In the genomic region with DNA sequence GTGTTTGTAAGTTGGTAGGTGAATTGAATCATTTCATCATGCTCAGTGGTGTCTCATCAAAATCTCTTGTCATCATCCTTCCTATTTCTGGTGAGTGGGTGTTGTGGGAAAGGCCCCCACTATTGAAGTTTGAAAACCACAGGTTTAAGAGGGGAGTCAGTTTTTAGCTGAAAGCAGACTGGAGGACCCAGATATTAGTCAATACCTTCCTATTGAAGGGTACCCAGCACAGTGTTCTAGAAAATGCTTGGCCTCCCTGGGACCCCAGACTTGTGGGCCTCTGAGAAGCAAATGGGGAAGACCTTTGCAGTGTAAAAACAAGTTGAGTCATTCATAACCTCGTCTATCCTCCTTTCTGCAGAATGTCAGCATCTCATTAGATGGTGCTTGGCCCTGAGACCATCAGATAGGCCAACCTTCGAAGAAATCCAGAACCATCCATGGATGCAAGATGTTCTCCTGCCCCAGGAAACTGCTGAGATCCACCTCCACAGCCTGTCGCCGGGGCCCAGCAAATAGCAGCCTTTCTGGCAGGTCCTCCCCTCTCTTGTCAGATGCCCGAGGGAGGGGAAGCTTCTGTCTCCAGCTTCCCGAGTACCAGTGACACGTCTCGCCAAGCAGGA, we compare ENCODE assay signal across 9 cellular contexts. TPM values are rescaled to one million over a fixed set of nuclear protein-coding genes. Genes with fewer than 3 reads are reported as not detected.
DNase-seq lines count a peak whose midpoint lies in the region; ATAC-seq and TF ChIP-seq lines count a peak whose summit lies in the region.
"Had no signal": no experiment of that assay in that cellular context is flagged by ENCODE, and none has a peak within 500 bp of the region (broad histone marks: within the 10 kb centered on the region; RNA-seq: fewer than 3 reads in every experiment).

No MANE protein-coding gene starts in this region.

- peak overlapping the region; percentile 92 to 100 (median 94) for H3K4me3 Mint-ChIP-seq in naive thymus-derived CD4-positive, alpha-beta T cell

- no peak for TF ChIP-seq CTCF in upper lobe of right lung (IDR thresholded peaks at IDR 0.05)

- H3K9me3 ChIP-seq in naive thymus-derived CD4-positive, alpha-beta T cell (ENCODE audit: control insufficient read depth in 2 of 3, low read length in 3 of 3): no peaks in the 10 kb centered on the region
- no peaks in the 10 kb centered on the region for H3K9me3 ChIP-seq in upper lobe of right lung

- POLR2A ChIA-PET in naive thymus-derived CD4-positive, alpha-beta T cell (lab: Charles Lee): interaction anchor here (0.6 to 10.5 kb wide), 11 partner anchors 9 to 1465 kb away, joined by 3 to 276 read pairs (median 40); a partner anchor contains a TSS

- ATAC-seq in naive thymus-derived CD4-positive, alpha-beta T cell: no peak
- no peak for ATAC-seq in upper lobe of right lung
- no peak for ATAC-seq in HG02852 (IDR thresholded peaks at IDR 0.05; ENCODE audit: unreplicated experiment)
- no peak for ATAC-seq in GM18870 (IDR thresholded peaks at IDR 0.05; ENCODE audit: unreplicated experiment)

- peaks cover 0 to 4% (median 0%) of the 10 kb centered on the region in 11 donors for H3K9me3 Mint-ChIP-seq in naive thymus-derived CD4-positive, alpha-beta T cell

- CTCF ChIA-PET in naive thymus-derived CD4-positive, alpha-beta T cell (lab: Charles Lee): interaction anchor here (0.6 to 15.1 kb wide), 13 partner anchors 7 to 149 kb away, joined by 3 to 443 read pairs (median 6); no protein-coding TSS in a partner anchor

- H3K4me1 Mint-ChIP-seq in naive thymus-derived CD4-positive, alpha-beta T cell: peaks cover 50 to 65% (median 64%) of the 10 kb centered on the region in 7 donors

- peaks cover 32 to 48% (median 36%) of the 10 kb centered on the region in 3 experiments for H3K36me3 ChIP-seq in naive thymus-derived CD4-positive, alpha-beta T cell (ENCODE audit: control insufficient read depth in 2 of 3, insufficient read depth in 3 of 3, low read length in 3 of 3)
- H3K36me3 ChIP-seq in upper lobe of right lung: peaks cover 34% of the 10 kb centered on the region

- peaks cover 41 to 50% of the 10 kb centered on the region in 2 donors for H3K4me1 ChIP-seq in naive thymus-derived CD4-positive, alpha-beta T cell (ENCODE audit: control insufficient read depth in 2 of 2, insufficient read depth in 2 of 2, low read length in 2 of 2)
- H3K4me1 ChIP-seq in upper lobe of right lung: peaks cover 24% of the 10 kb centered on the region

- H3K27me3 Mint-ChIP-seq in naive thymus-derived CD4-positive, alpha-beta T cell: no peaks in the 10 kb centered on the region

- peak overlapping the region; percentile 71 for H3K4me3 ChIP-seq in naive thymus-derived CD4-positive, alpha-beta T cell (ENCODE audit: low read length)
- H3K4me3 ChIP-seq in upper lobe of right lung: peak overlapping the region; percentile 69

- H3K27ac ChIP-seq in naive thymus-derived CD4-positive, alpha-beta T cell (ENCODE audit: low read depth, low read length): peak overlapping the region; percentile 77
- H3K27ac ChIP-seq in upper lobe of right lung: peak overlapping the region; percentile 69
- H3K27ac ChIP-seq: HL-60 had no signal

- peak overlapping the region; percentile 93 to 98 (median 94) for H3K27ac Mint-ChIP-seq in naive thymus-derived CD4-positive, alpha-beta T cell

- DNase-seq in activated gamma-delta T cell treated with Interleukin-2 at 50 U/mL for 16 hours (peak; percentile 37), activated gamma-delta T cell (lab: John Stamatoyannopoulos, UW) (no peak), upper lobe of right lung (no peak), HT-29 (ENCODE audit: low spot score) (no peak)
- DNase-seq in activated effector memory CD4-positive, alpha-beta T cell treated with anti-CD3 and anti-CD28 coated beads, Interleukin-2, amount 50 U/mL, for 16 hours: peak; percentile 82
- DNase-seq in naive thymus-derived CD4-positive, alpha-beta T cell: peak in 2 of 9 donors; percentile 46 to 57

- no peaks in the 10 kb centered on the region for H3K27me3 ChIP-seq in naive thymus-derived CD4-positive, alpha-beta T cell (ENCODE audit: control insufficient read depth in 2 of 2, insufficient read depth in 2 of 2, low read length in 2 of 2)
- no peaks in the 10 kb centered on the region for H3K27me3 ChIP-seq in upper lobe of right lung

- H3K36me3 Mint-ChIP-seq in naive thymus-derived CD4-positive, alpha-beta T cell: peaks cover 24 to 66% (median 52%) of the 10 kb centered on the region in 5 donors

- intact Hi-C loops in naive thymus-derived CD4-positive, alpha-beta T cell (cut with micrococcal nuclease): loop anchor here (2.0 to 5.0 kb wide), 6 partner anchors 85 to 576 kb away; a partner anchor contains a TSS
- intact Hi-C loops in upper lobe of right lung (cut with DNase I): loop anchor here (5.0 kb wide), 1 partner anchor 126 kb away; no protein-coding TSS in a partner anchor

RNA-seq across cellular contexts. Expression of a gene that starts 3.7 kb away (rescaled TPM):
- total RNA-seq in naive thymus-derived CD4-positive, alpha-beta T cell: 100 to 1,000 TPM; 100 to 550 (median 172) TPM
- 100 to 1,000 TPM; 249 to 304 TPM for polyA plus RNA-seq in naive thymus-derived CD4-positive, alpha-beta T cell
- total RNA-seq in upper lobe of right lung: 55.3 TPM
- total RNA-seq in HT-29 (2014; rRNA removed; shearing (Covaris generic)): 20.0 and 23.6 TPM in 2 replicates

Comparison
In these comparisons a context has a peak if more than half of its experiments do, and no peak if none do; other contexts are left out.
1. DNase-seq: peak in activated gamma-delta T cell treated with Interleukin-2 at 50 U/mL for 16 hours (single experiment) and activated effector memory CD4-positive, alpha-beta T cell treated with anti-CD3 and anti-CD28 coated beads, Interleukin-2, amount 50 U/mL, for 16 hours (single experiment); none in activated gamma-delta T cell (single experiment), upper lobe of right lung (single experiment) and HT-29 (single experiment).